ENCODE assay signal across 1 cellular context in the genomic region with DNA sequence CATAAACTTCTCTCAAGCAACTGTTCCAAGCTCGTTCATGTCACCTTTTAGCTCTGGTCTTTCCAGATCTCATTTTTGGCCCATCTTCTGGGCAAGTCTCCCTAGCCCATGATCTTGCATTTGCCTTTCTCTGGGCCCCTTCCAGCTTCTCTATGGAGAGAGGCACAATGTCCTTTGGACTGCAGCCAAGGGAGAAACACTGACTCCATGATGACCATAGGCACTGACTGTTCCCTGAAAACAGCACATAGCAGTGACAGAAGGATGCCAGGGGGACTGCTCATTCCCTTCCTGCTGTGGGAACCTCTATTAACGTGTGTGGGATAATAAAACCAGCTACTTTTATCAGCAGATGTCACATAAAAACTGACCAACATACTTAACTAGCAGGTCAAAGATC.
TF ChIP-seq lines count a peak whose summit lies in the region.

No MANE protein-coding gene starts in this region.

TF ChIP-seq in IMR-90, 13 proteins besides CTCF, POLR2A, EP300 and RAD21 (continued from another document):
- TF ChIP-seq, protein P1, sequence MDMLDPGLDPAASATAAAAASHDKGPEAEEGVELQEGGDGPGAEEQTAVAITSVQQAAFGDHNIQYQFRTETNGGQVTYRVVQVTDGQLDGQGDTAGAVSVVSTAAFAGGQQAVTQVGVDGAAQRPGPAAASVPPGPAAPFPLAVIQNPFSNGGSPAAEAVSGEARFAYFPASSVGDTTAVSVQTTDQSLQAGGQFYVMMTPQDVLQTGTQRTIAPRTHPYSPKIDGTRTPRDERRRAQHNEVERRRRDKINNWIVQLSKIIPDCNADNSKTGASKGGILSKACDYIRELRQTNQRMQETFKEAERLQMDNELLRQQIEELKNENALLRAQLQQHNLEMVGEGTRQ (IDR thresholded peaks at IDR 0.05; ENCODE audit: low read depth, low read length), result no peak
- TF ChIP-seq RFX5 (IDR thresholded peaks at IDR 0.05; ENCODE audit: low read depth, low read length), result no peak
- no peak for TF ChIP-seq RCOR1 (IDR thresholded peaks at IDR 0.05; ENCODE audit: insufficient replicate concordance, low read length)
- no peak for TF ChIP-seq MAFK (IDR thresholded peaks at IDR 0.05; ENCODE audit: low read depth, low read length)
- TF ChIP-seq FOS (IDR thresholded peaks at IDR 0.05; ENCODE audit: low read depth, low read length), result no peak
- no peak for TF ChIP-seq MAZ (IDR thresholded peaks at IDR 0.05; ENCODE audit: borderline replicate concordance, low read depth, low read length)
- no peak for TF ChIP-seq SMC3 (IDR thresholded peaks at IDR 0.05; ENCODE audit: low read depth, low read length)
- no peak for TF ChIP-seq NFE2L2 (IDR thresholded peaks at IDR 0.05; ENCODE audit: low read depth, low read length)
- TF ChIP-seq BHLHE40 (IDR thresholded peaks at IDR 0.05; ENCODE audit: low read depth, low read length), result no peak
